1 cellular context compared by ENCODE assay signal in the genomic region with DNA sequence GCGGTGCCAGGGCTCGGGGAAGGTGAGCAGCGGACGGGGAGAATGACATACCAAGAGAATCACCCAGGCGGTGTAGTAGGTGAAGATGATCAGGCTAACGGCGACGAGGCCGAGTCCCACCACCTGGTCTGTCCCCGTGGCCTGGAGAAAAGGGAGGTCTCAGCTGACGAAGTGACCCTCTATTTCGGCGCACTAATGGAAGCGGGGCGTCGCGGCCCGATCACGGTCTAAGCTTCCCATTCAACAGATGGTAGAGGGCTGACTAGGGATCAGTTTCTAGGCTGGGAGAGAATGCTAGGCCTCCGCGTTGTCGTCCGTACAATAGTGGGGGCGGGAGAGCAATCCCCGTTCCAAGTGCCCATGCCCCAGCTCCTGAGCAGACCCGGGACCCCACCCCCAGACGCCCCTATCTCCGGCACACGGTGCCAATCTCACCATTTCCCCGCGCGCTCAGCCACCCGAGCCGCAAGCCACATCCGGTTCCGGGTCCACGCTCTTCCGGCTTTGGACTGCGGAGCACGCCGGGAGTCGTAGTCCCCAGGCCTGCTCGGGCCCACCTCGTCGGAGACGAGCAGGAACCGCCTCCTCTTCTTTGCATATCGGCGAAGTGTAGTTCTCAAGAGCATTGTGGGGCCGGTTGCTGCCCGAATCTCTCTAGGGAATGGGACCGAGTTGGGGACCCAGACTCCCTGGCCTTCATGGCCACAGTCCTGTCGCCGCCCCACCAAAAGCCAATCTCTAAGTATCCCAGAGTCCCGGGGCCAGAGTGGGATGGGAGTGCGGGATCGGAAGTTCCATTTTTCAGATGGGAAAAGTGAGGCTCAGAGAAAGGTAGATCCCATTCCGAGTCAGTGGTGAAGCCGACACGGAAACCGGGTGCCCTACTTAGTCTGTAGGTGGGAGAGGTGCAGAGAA.
TF ChIP-seq lines count a peak whose summit lies in the region.

DPM2 (minus strand) TSS at position 472 of the 915 bp plus-strand sequence; CDS start at position 438, 34 bp downstream.

TF ChIP-seq in HepG2, 621 proteins besides CTCF, POLR2A, EP300 and RAD21 (continued from another document and continues in another):
- TF ChIP-seq RBM39 (IDR thresholded peaks at IDR 0.05; ENCODE audit: low read depth, low read length, poor library complexity, severe bottlenecking): no peak
- peak; percentile 91 for TF ChIP-seq ZFX (CRISPR knock-in tag; IDR thresholded peaks at IDR 0.05; ENCODE audit: low read depth)
- no peak for TF ChIP-seq NFE2L1 (CRISPR knock-in tag; IDR thresholded peaks at IDR 0.05; ENCODE audit: borderline replicate concordance)
- TF ChIP-seq ZBTB44 (CRISPR knock-in tag; IDR thresholded peaks at IDR 0.05): no peak
- TF ChIP-seq ZBTB38 (CRISPR knock-in tag; IDR thresholded peaks at IDR 0.05): no peak
- TF ChIP-seq NR2F2 (IDR thresholded peaks at IDR 0.05; ENCODE audit: borderline replicate concordance, low read depth): 0 out of 2 replicates have a peak, but pooled peaks have one; percentile 21
- 0 out of 2 replicates have a peak, but pooled peaks have one; percentile 60 for TF ChIP-seq ZNF230 (CRISPR knock-in tag; IDR thresholded peaks at IDR 0.05)
- no peak for TF ChIP-seq TBL1XR1 (IDR thresholded peaks at IDR 0.05; ENCODE audit: borderline replicate concordance, low read length, partially characterized antibody)
- no peak for TF ChIP-seq ZBTB3 (CRISPR knock-in tag; IDR thresholded peaks at IDR 0.05; ENCODE audit: borderline replicate concordance, low read depth)
- no peak for TF ChIP-seq NFRKB (IDR thresholded peaks at IDR 0.05)
- TF ChIP-seq, protein P1, sequence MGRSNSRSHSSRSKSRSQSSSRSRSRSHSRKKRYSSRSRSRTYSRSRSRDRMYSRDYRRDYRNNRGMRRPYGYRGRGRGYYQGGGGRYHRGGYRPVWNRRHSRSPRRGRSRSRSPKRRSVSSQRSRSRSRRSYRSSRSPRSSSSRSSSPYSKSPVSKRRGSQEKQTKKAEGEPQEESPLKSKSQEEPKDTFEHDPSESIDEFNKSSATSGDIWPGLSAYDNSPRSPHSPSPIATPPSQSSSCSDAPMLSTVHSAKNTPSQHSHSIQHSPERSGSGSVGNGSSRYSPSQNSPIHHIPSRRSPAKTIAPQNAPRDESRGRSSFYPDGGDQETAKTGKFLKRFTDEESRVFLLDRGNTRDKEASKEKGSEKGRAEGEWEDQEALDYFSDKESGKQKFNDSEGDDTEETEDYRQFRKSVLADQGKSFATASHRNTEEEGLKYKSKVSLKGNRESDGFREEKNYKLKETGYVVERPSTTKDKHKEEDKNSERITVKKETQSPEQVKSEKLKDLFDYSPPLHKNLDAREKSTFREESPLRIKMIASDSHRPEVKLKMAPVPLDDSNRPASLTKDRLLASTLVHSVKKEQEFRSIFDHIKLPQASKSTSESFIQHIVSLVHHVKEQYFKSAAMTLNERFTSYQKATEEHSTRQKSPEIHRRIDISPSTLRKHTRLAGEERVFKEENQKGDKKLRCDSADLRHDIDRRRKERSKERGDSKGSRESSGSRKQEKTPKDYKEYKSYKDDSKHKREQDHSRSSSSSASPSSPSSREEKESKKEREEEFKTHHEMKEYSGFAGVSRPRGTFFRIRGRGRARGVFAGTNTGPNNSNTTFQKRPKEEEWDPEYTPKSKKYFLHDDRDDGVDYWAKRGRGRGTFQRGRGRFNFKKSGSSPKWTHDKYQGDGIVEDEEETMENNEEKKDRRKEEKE (IDR thresholded peaks at IDR 0.05): no peak
- no peak for TF ChIP-seq PRDM4 (CRISPR knock-in tag; IDR thresholded peaks at IDR 0.05; ENCODE audit: borderline replicate concordance)
- peak; percentile 40 for TF ChIP-seq ASH2L (IDR thresholded peaks at IDR 0.05; ENCODE audit: insufficient read length, low read depth, low read length)
- no peak for TF ChIP-seq TOPORS (CRISPR knock-in tag; IDR thresholded peaks at IDR 0.05)
- peak; percentile 56; the same call in 1 of the 2 replicates for TF ChIP-seq KDM5A (IDR thresholded peaks at IDR 0.05; ENCODE audit: borderline replicate concordance, low read length)
- TF ChIP-seq, protein P2, sequence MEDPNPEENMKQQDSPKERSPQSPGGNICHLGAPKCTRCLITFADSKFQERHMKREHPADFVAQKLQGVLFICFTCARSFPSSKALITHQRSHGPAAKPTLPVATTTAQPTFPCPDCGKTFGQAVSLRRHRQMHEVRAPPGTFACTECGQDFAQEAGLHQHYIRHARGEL (CRISPR knock-in tag; IDR thresholded peaks at IDR 0.05): no peak
- no peak for TF ChIP-seq ZNF333 (CRISPR knock-in tag; IDR thresholded peaks at IDR 0.05; ENCODE audit: borderline replicate concordance)
- TF ChIP-seq ZNF33A (CRISPR knock-in tag; IDR thresholded peaks at IDR 0.05; ENCODE audit: borderline replicate concordance): no peak
- no peak for TF ChIP-seq ARID2 (CRISPR knock-in tag; IDR thresholded peaks at IDR 0.05; ENCODE audit: borderline replicate concordance)
- no peak for TF ChIP-seq ZNF367 (CRISPR knock-in tag; IDR thresholded peaks at IDR 0.05; ENCODE audit: borderline replicate concordance)
- TF ChIP-seq FOXJ3 (CRISPR knock-in tag; IDR thresholded peaks at IDR 0.05; ENCODE audit: borderline replicate concordance): no peak
- peak; percentile 57; the same call in 1 of the 2 replicates for TF ChIP-seq SP4 (CRISPR knock-in tag; IDR thresholded peaks at IDR 0.05)
- TF ChIP-seq ZNF34 (CRISPR knock-in tag; IDR thresholded peaks at IDR 0.05; ENCODE audit: borderline replicate concordance): no peak
- peak in 1 of 2 experiments; percentile 43; a peak in 1 of 4 replicates for TF ChIP-seq HMGXB4 (CRISPR knock-in tag; IDR thresholded peaks at IDR 0.05; ENCODE audit: borderline replicate concordance in 1 of 2, low read depth in 1 of 2)
- no peak for TF ChIP-seq AKNA (CRISPR knock-in tag; IDR thresholded peaks at IDR 0.05; ENCODE audit: borderline replicate concordance)
- peak; percentile 75 for TF ChIP-seq POLR2AphosphoS5 (IDR thresholded peaks at IDR 0.05; ENCODE audit: low read depth, low read length)
- peak; percentile 54; the same call in 1 of the 2 replicates for TF ChIP-seq ZNF556 (CRISPR knock-in tag; IDR thresholded peaks at IDR 0.05; ENCODE audit: borderline replicate concordance)
- no peak for TF ChIP-seq BRF2 (CRISPR knock-in tag; IDR thresholded peaks at IDR 0.05)
- no peak for TF ChIP-seq ZNF746 (CRISPR knock-in tag; IDR thresholded peaks at IDR 0.05)
- TF ChIP-seq ZMYM3 (CRISPR knock-in tag; IDR thresholded peaks at IDR 0.05): peak; percentile 61; the same call in 1 of the 2 replicates
- TF ChIP-seq ZNF747 (CRISPR knock-in tag; IDR thresholded peaks at IDR 0.05; ENCODE audit: borderline replicate concordance): no peak
- peak; percentile 98 for TF ChIP-seq AGO1 (IDR thresholded peaks at IDR 0.05; ENCODE audit: low read depth, low read length, poor library complexity, severe bottlenecking)
- peak; percentile 50; the same call in 1 of the 2 replicates for TF ChIP-seq NCOA1 (CRISPR knock-in tag; IDR thresholded peaks at IDR 0.05)
- no peak for TF ChIP-seq ZNF382 (CRISPR knock-in tag; IDR thresholded peaks at IDR 0.05; ENCODE audit: borderline replicate concordance)
- TF ChIP-seq ZNF251 (CRISPR knock-in tag; IDR thresholded peaks at IDR 0.05): no peak
- TF ChIP-seq ZFP82 (CRISPR knock-in tag; IDR thresholded peaks at IDR 0.05; ENCODE audit: borderline replicate concordance): no peak
- no peak for TF ChIP-seq PCBP2 (optimal IDR thresholded peaks at IDR 0.05; ENCODE audit: low read depth, low read length, poor library complexity, severe bottlenecking)
- no peak for TF ChIP-seq ZNF264 (CRISPR knock-in tag; IDR thresholded peaks at IDR 0.05)
- no peak for TF ChIP-seq TEAD3 (CRISPR knock-in tag; optimal IDR thresholded peaks at IDR 0.05; ENCODE audit: borderline replicate concordance)
- TF ChIP-seq HNF4A (CRISPR knock-in tag; IDR thresholded peaks at IDR 0.05): no peak
- no peak for TF ChIP-seq ZNF800 (CRISPR knock-in tag; IDR thresholded peaks at IDR 0.05)
